8 cellular contexts compared by ENCODE assay signal in genomic region chr11:64241430-64242153, GRCh38. TPM values are rescaled to one million over a fixed set of nuclear protein-coding genes. Genes with fewer than 3 reads are reported as not detected.
DNase-seq lines count a peak whose midpoint lies in the region; ATAC-seq and TF ChIP-seq lines count a peak whose summit lies in the region.

No MANE protein-coding gene starts in this region.

- ATAC-seq in GM19043 (IDR thresholded peaks at IDR 0.05; ENCODE audit: low read depth, unreplicated experiment) (peak; percentile 56), HG03354 (IDR thresholded peaks at IDR 0.05; ENCODE audit: poor library complexity, severe bottlenecking, unreplicated experiment) (peak; percentile 63), left lobe of liver (peak; percentile 78)

- no peak for TF ChIP-seq CTCF in AG09319 (IDR thresholded peaks at IDR 0.05; ENCODE audit: low read depth, low read length)

- DNase-seq in AG09319 (ENCODE audit: extremely low read depth, low read depth) (peak; percentile 99), NCI-H460 (ENCODE audit: extremely low read depth, low read depth) (peak; percentile 97), cerebellum (ENCODE audit: low spot score) (peak; percentile 99), left lobe of liver (ENCODE audit: low spot score) (peak; percentile 100)
- peak; percentile 100 for DNase-seq in activated CD4-positive, alpha-beta T cell treated with anti-CD3 and anti-CD28 coated beads for 1 hour
- peak; percentile 100 for DNase-seq in stimulated activated CD4-positive, alpha-beta T cell treated with anti-CD3 and anti-CD28 coated beads, Interleukin-1b, Interleukin-23, amount 100 ng/mL, for 48 hours

RNA-seq across cellular contexts. Expression of gene FKBP2, which starts 0.7 kb away (rescaled TPM):
- total RNA-seq in NCI-H460 (2014; rRNA removed; shearing (Covaris generic)) = 57.6 and 61.0 TPM in 2 replicates
- polyA plus RNA-seq in NCI-H460 (2014; cell fraction: nucleus; rRNA removed) = 24.2 and 47.1 TPM in 2 replicates
- 11.7 TPM for total RNA-seq in cerebellum
- total RNA-seq in left lobe of liver = 82.6 TPM

RNA-seq across cellular contexts. Expression of gene PPP1R14B, which starts 5.2 kb away (rescaled TPM):
- total RNA-seq in NCI-H460 (2014; rRNA removed; shearing (Covaris generic)) = 184 and 245 TPM in 2 replicates
- 215 and 240 TPM in 2 replicates for polyA plus RNA-seq in NCI-H460 (2014; cell fraction: nucleus; rRNA removed)
- total RNA-seq in cerebellum = 48.4 TPM
- 50.1 TPM for total RNA-seq in left lobe of liver

RNA-seq across cellular contexts. Expression of gene VEGFB, which starts 7.2 kb away (rescaled TPM):
- total RNA-seq in NCI-H460 (2014; rRNA removed; shearing (Covaris generic)) = 8.7 and 10.9 TPM in 2 replicates
- 12.6 and 28.1 TPM in 2 replicates for polyA plus RNA-seq in NCI-H460 (2014; cell fraction: nucleus; rRNA removed)
- 14.2 TPM for total RNA-seq in cerebellum
- total RNA-seq in left lobe of liver = 20.8 TPM

RNA-seq across cellular contexts. Expression of gene PLCB3, which starts 9.7 kb away (rescaled TPM):
- total RNA-seq in NCI-H460 (2014; rRNA removed; shearing (Covaris generic)) = 15.4 and 16.2 TPM in 2 replicates
- 44.4 and 48.1 TPM in 2 replicates for polyA plus RNA-seq in NCI-H460 (2014; cell fraction: nucleus; rRNA removed)
- total RNA-seq in cerebellum (9.2 TPM), left lobe of liver (6.8 TPM)

RNA-seq across cellular contexts. Expression of gene DNAJC4, which starts 11.2 kb away (rescaled TPM):
- 7.9 and 8.7 TPM in 2 replicates for total RNA-seq in NCI-H460 (2014; rRNA removed; shearing (Covaris generic))
- polyA plus RNA-seq in NCI-H460 (2014; cell fraction: nucleus; rRNA removed) = 16.2 TPM in 2 replicates
- total RNA-seq in cerebellum = 15.7 TPM
- total RNA-seq in left lobe of liver = 28.2 TPM

Comparison
In these comparisons a context has a peak if more than half of its experiments do, and no peak if none do; other contexts are left out.
1. Peak in every context shown above with its lines: DNase-seq and ATAC-seq.